In the genomic region with DNA sequence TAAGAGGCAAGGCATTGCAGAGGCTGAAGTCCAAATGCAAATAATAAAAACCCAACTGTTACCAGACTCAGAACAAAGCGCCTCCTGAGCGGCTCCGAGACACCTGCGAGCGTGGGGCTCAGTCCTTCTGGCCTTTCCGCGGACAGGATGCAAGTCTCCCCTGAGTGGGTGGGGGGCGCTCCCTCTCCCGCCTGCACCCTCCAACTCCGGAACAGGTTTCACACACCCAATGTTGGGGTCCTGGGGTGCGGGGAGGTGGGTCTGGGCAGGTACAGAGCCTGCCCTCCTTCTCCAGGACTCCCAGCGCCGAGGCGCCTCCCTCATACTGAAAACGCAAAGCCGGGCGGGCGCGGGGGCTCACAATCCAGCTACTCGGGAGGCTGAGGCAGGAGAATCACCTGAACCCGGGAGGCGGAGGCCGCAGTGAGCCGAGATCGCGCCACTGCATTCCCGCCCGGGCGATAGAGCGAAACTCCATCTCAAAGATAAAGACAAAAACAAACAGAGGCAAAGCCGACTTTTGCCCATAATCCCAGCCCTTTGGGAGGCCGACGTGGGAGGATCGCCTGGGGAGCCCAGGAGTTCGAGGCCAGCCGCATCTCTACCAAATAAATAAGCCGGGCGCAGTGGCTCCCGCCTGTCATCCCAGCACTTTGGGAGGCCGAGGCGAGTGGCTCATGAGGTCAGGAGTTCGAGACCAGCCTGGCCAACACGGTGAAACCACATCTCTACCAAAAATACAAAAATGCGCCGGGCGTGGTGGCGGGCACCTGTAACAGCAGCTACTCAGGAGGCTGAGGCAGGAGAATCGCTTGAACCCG, we compare ENCODE assay signal across 1 cellular context.
TF ChIP-seq lines count a peak whose summit lies in the region.

No MANE protein-coding gene starts in this region.

TF ChIP-seq in K562, 482 proteins besides CTCF, POLR2A, EP300 and RAD21 (continued from another document):
- TF ChIP-seq, protein P1, sequence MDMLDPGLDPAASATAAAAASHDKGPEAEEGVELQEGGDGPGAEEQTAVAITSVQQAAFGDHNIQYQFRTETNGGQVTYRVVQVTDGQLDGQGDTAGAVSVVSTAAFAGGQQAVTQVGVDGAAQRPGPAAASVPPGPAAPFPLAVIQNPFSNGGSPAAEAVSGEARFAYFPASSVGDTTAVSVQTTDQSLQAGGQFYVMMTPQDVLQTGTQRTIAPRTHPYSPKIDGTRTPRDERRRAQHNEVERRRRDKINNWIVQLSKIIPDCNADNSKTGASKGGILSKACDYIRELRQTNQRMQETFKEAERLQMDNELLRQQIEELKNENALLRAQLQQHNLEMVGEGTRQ (CRISPR knock-in tag; IDR thresholded peaks at IDR 0.05) = no peak
- TF ChIP-seq, protein P2, sequence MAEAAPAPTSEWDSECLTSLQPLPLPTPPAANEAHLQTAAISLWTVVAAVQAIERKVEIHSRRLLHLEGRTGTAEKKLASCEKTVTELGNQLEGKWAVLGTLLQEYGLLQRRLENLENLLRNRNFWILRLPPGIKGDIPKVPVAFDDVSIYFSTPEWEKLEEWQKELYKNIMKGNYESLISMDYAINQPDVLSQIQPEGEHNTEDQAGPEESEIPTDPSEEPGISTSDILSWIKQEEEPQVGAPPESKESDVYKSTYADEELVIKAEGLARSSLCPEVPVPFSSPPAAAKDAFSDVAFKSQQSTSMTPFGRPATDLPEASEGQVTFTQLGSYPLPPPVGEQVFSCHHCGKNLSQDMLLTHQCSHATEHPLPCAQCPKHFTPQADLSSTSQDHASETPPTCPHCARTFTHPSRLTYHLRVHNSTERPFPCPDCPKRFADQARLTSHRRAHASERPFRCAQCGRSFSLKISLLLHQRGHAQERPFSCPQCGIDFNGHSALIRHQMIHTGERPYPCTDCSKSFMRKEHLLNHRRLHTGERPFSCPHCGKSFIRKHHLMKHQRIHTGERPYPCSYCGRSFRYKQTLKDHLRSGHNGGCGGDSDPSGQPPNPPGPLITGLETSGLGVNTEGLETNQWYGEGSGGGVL (CRISPR knock-in tag; IDR thresholded peaks at IDR 0.05) = no peak
- TF ChIP-seq, protein P3, sequence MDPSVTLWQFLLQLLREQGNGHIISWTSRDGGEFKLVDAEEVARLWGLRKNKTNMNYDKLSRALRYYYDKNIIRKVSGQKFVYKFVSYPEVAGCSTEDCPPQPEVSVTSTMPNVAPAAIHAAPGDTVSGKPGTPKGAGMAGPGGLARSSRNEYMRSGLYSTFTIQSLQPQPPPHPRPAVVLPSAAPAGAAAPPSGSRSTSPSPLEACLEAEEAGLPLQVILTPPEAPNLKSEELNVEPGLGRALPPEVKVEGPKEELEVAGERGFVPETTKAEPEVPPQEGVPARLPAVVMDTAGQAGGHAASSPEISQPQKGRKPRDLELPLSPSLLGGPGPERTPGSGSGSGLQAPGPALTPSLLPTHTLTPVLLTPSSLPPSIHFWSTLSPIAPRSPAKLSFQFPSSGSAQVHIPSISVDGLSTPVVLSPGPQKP (CRISPR knock-in tag; IDR thresholded peaks at IDR 0.05) = no peak
- TF ChIP-seq ZNF311 (CRISPR knock-in tag; IDR thresholded peaks at IDR 0.05) = no peak
- no peak for TF ChIP-seq ZNF175 (CRISPR knock-in tag; IDR thresholded peaks at IDR 0.05; ENCODE audit: low read depth)
- TF ChIP-seq NFXL1 (CRISPR knock-in tag; IDR thresholded peaks at IDR 0.05) = no peak
- TF ChIP-seq ZNF197 (CRISPR knock-in tag; IDR thresholded peaks at IDR 0.05; ENCODE audit: low read depth) = no peak
- TF ChIP-seq, protein P4, sequence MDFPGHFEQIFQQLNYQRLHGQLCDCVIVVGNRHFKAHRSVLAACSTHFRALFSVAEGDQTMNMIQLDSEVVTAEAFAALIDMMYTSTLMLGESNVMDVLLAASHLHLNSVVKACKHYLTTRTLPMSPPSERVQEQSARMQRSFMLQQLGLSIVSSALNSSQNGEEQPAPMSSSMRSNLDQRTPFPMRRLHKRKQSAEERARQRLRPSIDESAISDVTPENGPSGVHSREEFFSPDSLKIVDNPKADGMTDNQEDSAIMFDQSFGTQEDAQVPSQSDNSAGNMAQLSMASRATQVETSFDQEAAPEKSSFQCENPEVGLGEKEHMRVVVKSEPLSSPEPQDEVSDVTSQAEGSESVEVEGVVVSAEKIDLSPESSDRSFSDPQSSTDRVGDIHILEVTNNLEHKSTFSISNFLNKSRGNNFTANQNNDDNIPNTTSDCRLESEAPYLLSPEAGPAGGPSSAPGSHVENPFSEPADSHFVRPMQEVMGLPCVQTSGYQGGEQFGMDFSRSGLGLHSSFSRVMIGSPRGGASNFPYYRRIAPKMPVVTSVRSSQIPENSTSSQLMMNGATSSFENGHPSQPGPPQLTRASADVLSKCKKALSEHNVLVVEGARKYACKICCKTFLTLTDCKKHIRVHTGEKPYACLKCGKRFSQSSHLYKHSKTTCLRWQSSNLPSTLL (IDR thresholded peaks at IDR 0.05) = no peak
- TF ChIP-seq BRD4 (IDR thresholded peaks at IDR 0.05) = 0 out of 2 replicates have a peak, but pooled peaks have one; percentile 13
- TF ChIP-seq, protein P5, sequence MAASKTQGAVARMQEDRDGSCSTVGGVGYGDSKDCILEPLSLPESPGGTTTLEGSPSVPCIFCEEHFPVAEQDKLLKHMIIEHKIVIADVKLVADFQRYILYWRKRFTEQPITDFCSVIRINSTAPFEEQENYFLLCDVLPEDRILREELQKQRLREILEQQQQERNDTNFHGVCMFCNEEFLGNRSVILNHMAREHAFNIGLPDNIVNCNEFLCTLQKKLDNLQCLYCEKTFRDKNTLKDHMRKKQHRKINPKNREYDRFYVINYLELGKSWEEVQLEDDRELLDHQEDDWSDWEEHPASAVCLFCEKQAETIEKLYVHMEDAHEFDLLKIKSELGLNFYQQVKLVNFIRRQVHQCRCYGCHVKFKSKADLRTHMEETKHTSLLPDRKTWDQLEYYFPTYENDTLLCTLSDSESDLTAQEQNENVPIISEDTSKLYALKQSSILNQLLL (CRISPR knock-in tag; IDR thresholded peaks at IDR 0.05; ENCODE audit: borderline replicate concordance) = no peak
- TF ChIP-seq, protein P6, sequence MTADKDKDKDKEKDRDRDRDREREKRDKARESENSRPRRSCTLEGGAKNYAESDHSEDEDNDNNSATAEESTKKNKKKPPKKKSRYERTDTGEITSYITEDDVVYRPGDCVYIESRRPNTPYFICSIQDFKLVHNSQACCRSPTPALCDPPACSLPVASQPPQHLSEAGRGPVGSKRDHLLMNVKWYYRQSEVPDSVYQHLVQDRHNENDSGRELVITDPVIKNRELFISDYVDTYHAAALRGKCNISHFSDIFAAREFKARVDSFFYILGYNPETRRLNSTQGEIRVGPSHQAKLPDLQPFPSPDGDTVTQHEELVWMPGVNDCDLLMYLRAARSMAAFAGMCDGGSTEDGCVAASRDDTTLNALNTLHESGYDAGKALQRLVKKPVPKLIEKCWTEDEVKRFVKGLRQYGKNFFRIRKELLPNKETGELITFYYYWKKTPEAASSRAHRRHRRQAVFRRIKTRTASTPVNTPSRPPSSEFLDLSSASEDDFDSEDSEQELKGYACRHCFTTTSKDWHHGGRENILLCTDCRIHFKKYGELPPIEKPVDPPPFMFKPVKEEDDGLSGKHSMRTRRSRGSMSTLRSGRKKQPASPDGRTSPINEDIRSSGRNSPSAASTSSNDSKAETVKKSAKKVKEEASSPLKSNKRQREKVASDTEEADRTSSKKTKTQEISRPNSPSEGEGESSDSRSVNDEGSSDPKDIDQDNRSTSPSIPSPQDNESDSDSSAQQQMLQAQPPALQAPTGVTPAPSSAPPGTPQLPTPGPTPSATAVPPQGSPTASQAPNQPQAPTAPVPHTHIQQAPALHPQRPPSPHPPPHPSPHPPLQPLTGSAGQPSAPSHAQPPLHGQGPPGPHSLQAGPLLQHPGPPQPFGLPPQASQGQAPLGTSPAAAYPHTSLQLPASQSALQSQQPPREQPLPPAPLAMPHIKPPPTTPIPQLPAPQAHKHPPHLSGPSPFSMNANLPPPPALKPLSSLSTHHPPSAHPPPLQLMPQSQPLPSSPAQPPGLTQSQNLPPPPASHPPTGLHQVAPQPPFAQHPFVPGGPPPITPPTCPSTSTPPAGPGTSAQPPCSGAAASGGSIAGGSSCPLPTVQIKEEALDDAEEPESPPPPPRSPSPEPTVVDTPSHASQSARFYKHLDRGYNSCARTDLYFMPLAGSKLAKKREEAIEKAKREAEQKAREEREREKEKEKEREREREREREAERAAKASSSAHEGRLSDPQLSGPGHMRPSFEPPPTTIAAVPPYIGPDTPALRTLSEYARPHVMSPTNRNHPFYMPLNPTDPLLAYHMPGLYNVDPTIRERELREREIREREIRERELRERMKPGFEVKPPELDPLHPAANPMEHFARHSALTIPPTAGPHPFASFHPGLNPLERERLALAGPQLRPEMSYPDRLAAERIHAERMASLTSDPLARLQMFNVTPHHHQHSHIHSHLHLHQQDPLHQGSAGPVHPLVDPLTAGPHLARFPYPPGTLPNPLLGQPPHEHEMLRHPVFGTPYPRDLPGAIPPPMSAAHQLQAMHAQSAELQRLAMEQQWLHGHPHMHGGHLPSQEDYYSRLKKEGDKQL (CRISPR knock-in tag; IDR thresholded peaks at IDR 0.05; ENCODE audit: borderline replicate concordance) = no peak
- TF ChIP-seq LCOR (CRISPR knock-in tag; IDR thresholded peaks at IDR 0.05) = peak; percentile 51
- TF ChIP-seq ZNF354B (CRISPR knock-in tag; IDR thresholded peaks at IDR 0.05) = no peak
- TF ChIP-seq ZFPM2 (CRISPR knock-in tag; IDR thresholded peaks at IDR 0.05) = no peak
- TF ChIP-seq, protein P7, sequence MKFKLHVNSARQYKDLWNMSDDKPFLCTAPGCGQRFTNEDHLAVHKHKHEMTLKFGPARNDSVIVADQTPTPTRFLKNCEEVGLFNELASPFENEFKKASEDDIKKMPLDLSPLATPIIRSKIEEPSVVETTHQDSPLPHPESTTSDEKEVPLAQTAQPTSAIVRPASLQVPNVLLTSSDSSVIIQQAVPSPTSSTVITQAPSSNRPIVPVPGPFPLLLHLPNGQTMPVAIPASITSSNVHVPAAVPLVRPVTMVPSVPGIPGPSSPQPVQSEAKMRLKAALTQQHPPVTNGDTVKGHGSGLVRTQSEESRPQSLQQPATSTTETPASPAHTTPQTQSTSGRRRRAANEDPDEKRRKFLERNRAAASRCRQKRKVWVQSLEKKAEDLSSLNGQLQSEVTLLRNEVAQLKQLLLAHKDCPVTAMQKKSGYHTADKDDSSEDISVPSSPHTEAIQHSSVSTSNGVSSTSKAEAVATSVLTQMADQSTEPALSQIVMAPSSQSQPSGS (CRISPR knock-in tag; IDR thresholded peaks at IDR 0.05) = peak; percentile 19; the same call in 1 of the 2 replicates
- TF ChIP-seq KDM1A (IDR thresholded peaks at IDR 0.05) = peak in 1 of 2 experiments; percentile 68; a peak in 2 of 4 replicates
- no peak for TF ChIP-seq KAT2B (IDR thresholded peaks at IDR 0.05; ENCODE audit: low read depth, low read length)
- TF ChIP-seq TRIM28 (IDR thresholded peaks at IDR 0.05) = peak; percentile 36; the same call in 1 of the 2 replicates
- no peak for TF ChIP-seq PHF21A (IDR thresholded peaks at IDR 0.05; ENCODE audit: borderline replicate concordance, low read depth)
- TF ChIP-seq ZNF121 (CRISPR knock-in tag; conservative IDR thresholded peaks at IDR 0.05) = no peak
- no peak for TF ChIP-seq TEAD4 (IDR thresholded peaks at IDR 0.05; ENCODE audit: low read length)
- no peak for TF ChIP-seq TEAD4 (CRISPR knock-in tag; IDR thresholded peaks at IDR 0.05; ENCODE audit: borderline replicate concordance)
- TF ChIP-seq, protein P8, sequence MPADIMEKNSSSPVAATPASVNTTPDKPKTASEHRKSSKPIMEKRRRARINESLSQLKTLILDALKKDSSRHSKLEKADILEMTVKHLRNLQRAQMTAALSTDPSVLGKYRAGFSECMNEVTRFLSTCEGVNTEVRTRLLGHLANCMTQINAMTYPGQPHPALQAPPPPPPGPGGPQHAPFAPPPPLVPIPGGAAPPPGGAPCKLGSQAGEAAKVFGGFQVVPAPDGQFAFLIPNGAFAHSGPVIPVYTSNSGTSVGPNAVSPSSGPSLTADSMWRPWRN (IDR thresholded peaks at IDR 0.05; ENCODE audit: low read depth) = no peak
- TF ChIP-seq HNRNPLL (IDR thresholded peaks at IDR 0.05; ENCODE audit: low read depth, low read length, poor library complexity, severe bottlenecking) = no peak
- TF ChIP-seq EP400 (IDR thresholded peaks at IDR 0.05) = no peak
- TF ChIP-seq PTBP1 (IDR thresholded peaks at IDR 0.05; ENCODE audit: low read depth, low read length) = no peak
